In genomic region chr17:65515959-65516948, GRCh38 we compare ENCODE assay signal across 1 cellular context.
TF ChIP-seq lines count a peak whose summit lies in the region.

No MANE protein-coding gene starts in this region.

TF ChIP-seq in HepG2, 621 proteins besides CTCF, POLR2A, EP300 and RAD21 (continued from another document and continues in another):
- no peak for TF ChIP-seq STAT6 (CRISPR knock-in tag; IDR thresholded peaks at IDR 0.05; ENCODE audit: borderline replicate concordance)
- no peak for TF ChIP-seq MAZ (IDR thresholded peaks at IDR 0.05; ENCODE audit: borderline replicate concordance, low read depth, low read length)
- no peak for TF ChIP-seq MAZ (CRISPR knock-in tag; IDR thresholded peaks at IDR 0.05; ENCODE audit: low read depth)
- TF ChIP-seq CEBPG (CRISPR knock-in tag; IDR thresholded peaks at IDR 0.05) = peak; percentile 74
- TF ChIP-seq, protein P1, sequence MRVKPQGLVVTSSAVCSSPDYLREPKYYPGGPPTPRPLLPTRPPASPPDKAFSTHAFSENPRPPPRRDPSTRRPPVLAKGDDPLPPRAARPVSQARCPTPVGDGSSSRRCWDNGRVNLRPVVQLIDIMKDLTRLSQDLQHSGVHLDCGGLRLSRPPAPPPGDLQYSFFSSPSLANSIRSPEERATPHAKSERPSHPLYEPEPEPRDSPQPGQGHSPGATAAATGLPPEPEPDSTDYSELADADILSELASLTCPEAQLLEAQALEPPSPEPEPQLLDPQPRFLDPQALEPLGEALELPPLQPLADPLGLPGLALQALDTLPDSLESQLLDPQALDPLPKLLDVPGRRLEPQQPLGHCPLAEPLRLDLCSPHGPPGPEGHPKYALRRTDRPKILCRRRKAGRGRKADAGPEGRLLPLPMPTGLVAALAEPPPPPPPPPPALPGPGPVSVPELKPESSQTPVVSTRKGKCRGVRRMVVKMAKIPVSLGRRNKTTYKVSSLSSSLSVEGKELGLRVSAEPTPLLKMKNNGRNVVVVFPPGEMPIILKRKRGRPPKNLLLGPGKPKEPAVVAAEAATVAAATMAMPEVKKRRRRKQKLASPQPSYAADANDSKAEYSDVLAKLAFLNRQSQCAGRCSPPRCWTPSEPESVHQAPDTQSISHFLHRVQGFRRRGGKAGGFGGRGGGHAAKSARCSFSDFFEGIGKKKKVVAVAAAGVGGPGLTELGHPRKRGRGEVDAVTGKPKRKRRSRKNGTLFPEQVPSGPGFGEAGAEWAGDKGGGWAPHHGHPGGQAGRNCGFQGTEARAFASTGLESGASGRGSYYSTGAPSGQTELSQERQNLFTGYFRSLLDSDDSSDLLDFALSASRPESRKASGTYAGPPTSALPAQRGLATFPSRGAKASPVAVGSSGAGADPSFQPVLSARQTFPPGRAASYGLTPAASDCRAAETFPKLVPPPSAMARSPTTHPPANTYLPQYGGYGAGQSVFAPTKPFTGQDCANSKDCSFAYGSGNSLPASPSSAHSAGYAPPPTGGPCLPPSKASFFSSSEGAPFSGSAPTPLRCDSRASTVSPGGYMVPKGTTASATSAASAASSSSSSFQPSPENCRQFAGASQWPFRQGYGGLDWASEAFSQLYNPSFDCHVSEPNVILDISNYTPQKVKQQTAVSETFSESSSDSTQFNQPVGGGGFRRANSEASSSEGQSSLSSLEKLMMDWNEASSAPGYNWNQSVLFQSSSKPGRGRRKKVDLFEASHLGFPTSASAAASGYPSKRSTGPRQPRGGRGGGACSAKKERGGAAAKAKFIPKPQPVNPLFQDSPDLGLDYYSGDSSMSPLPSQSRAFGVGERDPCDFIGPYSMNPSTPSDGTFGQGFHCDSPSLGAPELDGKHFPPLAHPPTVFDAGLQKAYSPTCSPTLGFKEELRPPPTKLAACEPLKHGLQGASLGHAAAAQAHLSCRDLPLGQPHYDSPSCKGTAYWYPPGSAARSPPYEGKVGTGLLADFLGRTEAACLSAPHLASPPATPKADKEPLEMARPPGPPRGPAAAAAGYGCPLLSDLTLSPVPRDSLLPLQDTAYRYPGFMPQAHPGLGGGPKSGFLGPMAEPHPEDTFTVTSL (CRISPR knock-in tag; IDR thresholded peaks at IDR 0.05; ENCODE audit: borderline replicate concordance) = peak; percentile 50; the same call in 1 of the 2 replicates
- TF ChIP-seq ZNF672 (CRISPR knock-in tag; IDR thresholded peaks at IDR 0.05) = no peak
- no peak for TF ChIP-seq AGO1 (IDR thresholded peaks at IDR 0.05; ENCODE audit: low read depth, low read length, poor library complexity, severe bottlenecking)
- no peak for TF ChIP-seq ZNF777 (CRISPR knock-in tag; IDR thresholded peaks at IDR 0.05)
- TF ChIP-seq MTA1 (CRISPR knock-in tag; IDR thresholded peaks at IDR 0.05; ENCODE audit: borderline replicate concordance) = no peak
- no peak for TF ChIP-seq REXO4 (CRISPR knock-in tag; IDR thresholded peaks at IDR 0.05; ENCODE audit: borderline replicate concordance)
- TF ChIP-seq ZNF446 (CRISPR knock-in tag; IDR thresholded peaks at IDR 0.05) = no peak
- TF ChIP-seq NFKBIZ (CRISPR knock-in tag; IDR thresholded peaks at IDR 0.05) = no peak
- peak; percentile 65 to 78 for TF ChIP-seq MAFK (conservative IDR thresholded peaks at IDR 0.05 in 1 of 2, IDR thresholded peaks at IDR 0.05 in 1 of 2; ENCODE audit: low read length in 2 of 2)
- peak; percentile 46; the same call in 1 of the 2 replicates for TF ChIP-seq FOXA3 (CRISPR knock-in tag; IDR thresholded peaks at IDR 0.05)
- no peak for TF ChIP-seq ZNF660 (CRISPR knock-in tag; IDR thresholded peaks at IDR 0.05; ENCODE audit: borderline replicate concordance, low read depth)
- no peak for TF ChIP-seq GTF3A (CRISPR knock-in tag; conservative IDR thresholded peaks at IDR 0.05)
- TF ChIP-seq ZNF564 (CRISPR knock-in tag; IDR thresholded peaks at IDR 0.05) = no peak
- no peak for TF ChIP-seq IKZF1 (IDR thresholded peaks at IDR 0.05)
- TF ChIP-seq ZNF615 (CRISPR knock-in tag; IDR thresholded peaks at IDR 0.05; ENCODE audit: borderline replicate concordance) = no peak
- TF ChIP-seq RFX1 (IDR thresholded peaks at IDR 0.05) = peak; percentile 73
- TF ChIP-seq, protein P2, sequence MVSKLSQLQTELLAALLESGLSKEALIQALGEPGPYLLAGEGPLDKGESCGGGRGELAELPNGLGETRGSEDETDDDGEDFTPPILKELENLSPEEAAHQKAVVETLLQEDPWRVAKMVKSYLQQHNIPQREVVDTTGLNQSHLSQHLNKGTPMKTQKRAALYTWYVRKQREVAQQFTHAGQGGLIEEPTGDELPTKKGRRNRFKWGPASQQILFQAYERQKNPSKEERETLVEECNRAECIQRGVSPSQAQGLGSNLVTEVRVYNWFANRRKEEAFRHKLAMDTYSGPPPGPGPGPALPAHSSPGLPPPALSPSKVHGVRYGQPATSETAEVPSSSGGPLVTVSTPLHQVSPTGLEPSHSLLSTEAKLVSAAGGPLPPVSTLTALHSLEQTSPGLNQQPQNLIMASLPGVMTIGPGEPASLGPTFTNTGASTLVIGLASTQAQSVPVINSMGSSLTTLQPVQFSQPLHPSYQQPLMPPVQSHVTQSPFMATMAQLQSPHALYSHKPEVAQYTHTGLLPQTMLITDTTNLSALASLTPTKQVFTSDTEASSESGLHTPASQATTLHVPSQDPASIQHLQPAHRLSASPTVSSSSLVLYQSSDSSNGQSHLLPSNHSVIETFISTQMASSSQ (IDR thresholded peaks at IDR 0.05; ENCODE audit: low read depth) = peak; percentile 46
- TF ChIP-seq, protein P2 (CRISPR knock-in tag; IDR thresholded peaks at IDR 0.05; ENCODE audit: borderline replicate concordance) = 0 out of 2 replicates have a peak, but pooled peaks have one; percentile 51
- TF ChIP-seq, protein P3, sequence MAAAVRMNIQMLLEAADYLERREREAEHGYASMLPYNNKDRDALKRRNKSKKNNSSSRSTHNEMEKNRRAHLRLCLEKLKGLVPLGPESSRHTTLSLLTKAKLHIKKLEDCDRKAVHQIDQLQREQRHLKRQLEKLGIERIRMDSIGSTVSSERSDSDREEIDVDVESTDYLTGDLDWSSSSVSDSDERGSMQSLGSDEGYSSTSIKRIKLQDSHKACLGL (CRISPR knock-in tag; IDR thresholded peaks at IDR 0.05) = no peak
- TF ChIP-seq, protein P4, sequence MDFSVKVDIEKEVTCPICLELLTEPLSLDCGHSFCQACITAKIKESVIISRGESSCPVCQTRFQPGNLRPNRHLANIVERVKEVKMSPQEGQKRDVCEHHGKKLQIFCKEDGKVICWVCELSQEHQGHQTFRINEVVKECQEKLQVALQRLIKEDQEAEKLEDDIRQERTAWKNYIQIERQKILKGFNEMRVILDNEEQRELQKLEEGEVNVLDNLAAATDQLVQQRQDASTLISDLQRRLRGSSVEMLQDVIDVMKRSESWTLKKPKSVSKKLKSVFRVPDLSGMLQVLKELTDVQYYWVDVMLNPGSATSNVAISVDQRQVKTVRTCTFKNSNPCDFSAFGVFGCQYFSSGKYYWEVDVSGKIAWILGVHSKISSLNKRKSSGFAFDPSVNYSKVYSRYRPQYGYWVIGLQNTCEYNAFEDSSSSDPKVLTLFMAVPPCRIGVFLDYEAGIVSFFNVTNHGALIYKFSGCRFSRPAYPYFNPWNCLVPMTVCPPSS (IDR thresholded peaks at IDR 0.05) = no peak
- TF ChIP-seq, protein P5, sequence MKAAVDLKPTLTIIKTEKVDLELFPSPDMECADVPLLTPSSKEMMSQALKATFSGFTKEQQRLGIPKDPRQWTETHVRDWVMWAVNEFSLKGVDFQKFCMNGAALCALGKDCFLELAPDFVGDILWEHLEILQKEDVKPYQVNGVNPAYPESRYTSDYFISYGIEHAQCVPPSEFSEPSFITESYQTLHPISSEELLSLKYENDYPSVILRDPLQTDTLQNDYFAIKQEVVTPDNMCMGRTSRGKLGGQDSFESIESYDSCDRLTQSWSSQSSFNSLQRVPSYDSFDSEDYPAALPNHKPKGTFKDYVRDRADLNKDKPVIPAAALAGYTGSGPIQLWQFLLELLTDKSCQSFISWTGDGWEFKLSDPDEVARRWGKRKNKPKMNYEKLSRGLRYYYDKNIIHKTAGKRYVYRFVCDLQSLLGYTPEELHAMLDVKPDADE (CRISPR knock-in tag; IDR thresholded peaks at IDR 0.05) = no peak
- TF ChIP-seq ZNF33B (CRISPR knock-in tag; IDR thresholded peaks at IDR 0.05) = no peak
- no peak for TF ChIP-seq RCOR2 (CRISPR knock-in tag; IDR thresholded peaks at IDR 0.05)
- TF ChIP-seq ZNF883 (CRISPR knock-in tag; IDR thresholded peaks at IDR 0.05; ENCODE audit: not compliant biosample characterization) = no peak
- TF ChIP-seq ZNF337 (CRISPR knock-in tag; IDR thresholded peaks at IDR 0.05; ENCODE audit: borderline replicate concordance, low read depth) = no peak
- TF ChIP-seq ZNF143 (CRISPR knock-in tag; IDR thresholded peaks at IDR 0.05) = no peak
- TF ChIP-seq ZSCAN9 (CRISPR knock-in tag; IDR thresholded peaks at IDR 0.05; ENCODE audit: borderline replicate concordance) = peak; percentile 30; the same call in 1 of the 2 replicates
- TF ChIP-seq, protein P6, sequence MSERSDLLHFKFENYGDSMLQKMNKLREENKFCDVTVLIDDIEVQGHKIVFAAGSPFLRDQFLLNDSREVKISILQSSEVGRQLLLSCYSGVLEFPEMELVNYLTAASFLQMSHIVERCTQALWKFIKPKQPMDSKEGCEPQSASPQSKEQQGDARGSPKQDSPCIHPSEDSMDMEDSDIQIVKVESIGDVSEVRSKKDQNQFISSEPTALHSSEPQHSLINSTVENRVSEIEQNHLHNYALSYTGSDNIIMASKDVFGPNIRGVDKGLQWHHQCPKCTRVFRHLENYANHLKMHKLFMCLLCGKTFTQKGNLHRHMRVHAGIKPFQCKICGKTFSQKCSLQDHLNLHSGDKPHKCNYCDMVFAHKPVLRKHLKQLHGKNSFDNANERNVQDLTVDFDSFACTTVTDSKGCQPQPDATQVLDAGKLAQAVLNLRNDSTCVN (CRISPR knock-in tag; IDR thresholded peaks at IDR 0.05; ENCODE audit: borderline replicate concordance) = no peak
- TF ChIP-seq SATB2 (CRISPR knock-in tag; IDR thresholded peaks at IDR 0.05) = no peak
- no peak for TF ChIP-seq POGZ (CRISPR knock-in tag; IDR thresholded peaks at IDR 0.05)
- TF ChIP-seq ZNF260 (CRISPR knock-in tag; IDR thresholded peaks at IDR 0.05; ENCODE audit: borderline replicate concordance, low read depth) = no peak
- TF ChIP-seq ATM (IDR thresholded peaks at IDR 0.05; ENCODE audit: borderline replicate concordance) = no peak
- TF ChIP-seq ZNF775 (CRISPR knock-in tag; IDR thresholded peaks at IDR 0.05; ENCODE audit: borderline replicate concordance) = no peak
- no peak for TF ChIP-seq FOXA1 (IDR thresholded peaks at IDR 0.05)
- TF ChIP-seq FOXA1 (CRISPR knock-in tag; IDR thresholded peaks at IDR 0.05) = peak; percentile 47; the same call in 1 of the 2 replicates
- no peak for TF ChIP-seq NPAS2 (CRISPR knock-in tag; IDR thresholded peaks at IDR 0.05; ENCODE audit: borderline replicate concordance)
- no peak for TF ChIP-seq CHD2 (IDR thresholded peaks at IDR 0.05; ENCODE audit: low read depth, low read length)
- peak; percentile 82; the same call in 1 of the 2 replicates for TF ChIP-seq HOMEZ (CRISPR knock-in tag; IDR thresholded peaks at IDR 0.05; ENCODE audit: low read depth)
- no peak for TF ChIP-seq ZNF816 (CRISPR knock-in tag; IDR thresholded peaks at IDR 0.05; ENCODE audit: borderline replicate concordance)
- TF ChIP-seq ZNF839 (CRISPR knock-in tag; IDR thresholded peaks at IDR 0.05; ENCODE audit: borderline replicate concordance) = no peak
- TF ChIP-seq MLLT10 (CRISPR knock-in tag; IDR thresholded peaks at IDR 0.05) = no peak
- TF ChIP-seq TAF1 (CRISPR knock-in tag; IDR thresholded peaks at IDR 0.05) = no peak
- peak; percentile 44 for TF ChIP-seq HDAC1 (CRISPR knock-in tag; IDR thresholded peaks at IDR 0.05)
- no peak for TF ChIP-seq FOXC1 (CRISPR knock-in tag; IDR thresholded peaks at IDR 0.05; ENCODE audit: borderline replicate concordance)
- 0 out of 2 replicates have a peak, but pooled peaks have one; percentile 62 for TF ChIP-seq TGIF2 (CRISPR knock-in tag; IDR thresholded peaks at IDR 0.05)
- no peak for TF ChIP-seq CAMTA2 (CRISPR knock-in tag; IDR thresholded peaks at IDR 0.05; ENCODE audit: borderline replicate concordance)
- TF ChIP-seq MIXL1 (CRISPR knock-in tag; IDR thresholded peaks at IDR 0.05) = peak; percentile 26; the same call in 1 of the 2 replicates
- peak; percentile 9; the same call in 1 of the 2 replicates for TF ChIP-seq SMC3 (IDR thresholded peaks at IDR 0.05; ENCODE audit: low read length)
- no peak for TF ChIP-seq SRSF4 (IDR thresholded peaks at IDR 0.05; ENCODE audit: low read depth, low read length, poor library complexity, severe bottlenecking)
